In the genomic region with DNA sequence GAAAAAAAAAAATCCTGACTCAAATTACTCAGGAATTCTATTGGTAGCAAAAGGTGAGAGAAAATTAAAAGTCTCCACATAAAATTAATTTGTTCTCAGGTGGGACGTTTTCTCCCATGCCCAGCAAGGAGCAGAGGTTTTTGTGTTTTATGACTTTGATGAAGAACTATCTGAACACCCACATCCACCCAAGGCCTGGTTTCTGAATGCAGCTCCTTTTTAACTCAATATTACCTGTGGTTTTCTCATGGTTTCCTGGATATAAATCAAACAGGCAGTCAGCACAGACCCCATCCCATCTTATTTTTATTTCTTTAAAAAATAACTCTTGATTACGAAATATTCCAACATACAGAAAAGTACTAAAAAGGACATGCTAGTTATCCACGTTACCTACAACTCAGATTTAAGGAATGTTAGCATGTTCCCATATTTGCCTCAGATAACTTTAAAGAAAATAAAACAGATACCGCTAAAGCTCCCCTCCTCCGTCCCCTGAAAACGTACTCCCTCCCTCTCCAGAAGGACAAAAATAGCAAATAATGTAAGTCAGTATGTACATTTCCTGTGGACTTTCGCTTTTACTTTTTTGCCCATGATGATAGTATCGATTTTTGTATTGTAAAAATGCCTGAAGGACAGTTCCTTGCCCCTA, we compare ENCODE assay signal across 17 cellular contexts. TPM values are rescaled to one million over a fixed set of nuclear protein-coding genes. Genes with fewer than 3 reads are reported as not detected.
DNase-seq lines count a peak whose midpoint lies in the region; ATAC-seq and TF ChIP-seq lines count a peak whose summit lies in the region.
"Had no signal": no experiment of that assay in that cellular context is flagged by ENCODE, and none has a peak within 500 bp of the region (broad histone marks: within the 10 kb centered on the region; RNA-seq: fewer than 3 reads in every experiment).

No MANE protein-coding gene starts in this region.

- H3K4me3 ChIP-seq in ACC112 (ENCODE audit: low read depth, low read length): peak overlapping the region; percentile 63
- H3K4me3 ChIP-seq in HUES48 (ENCODE audit: low read depth, low read length): no peak overlapping the region
- H3K4me3 ChIP-seq in coronary artery: peak overlapping the region; percentile 29
- no peak overlapping the region for H3K4me3 ChIP-seq in mesendoderm (ENCODE audit: low read length)
- H3K4me3 ChIP-seq: thyroid gland had no signal

- TF ChIP-seq CTCF in coronary artery (IDR thresholded peaks at IDR 0.05) (no peak), mesothelial cell of epicardium (IDR thresholded peaks at IDR 0.05; ENCODE audit: unreplicated experiment) (no peak)

- peaks cover 9% of the 10 kb centered on the region for H3K36me3 Mint-ChIP-seq in mesothelial cell of epicardium
- H3K36me3 Mint-ChIP-seq: naive thymus-derived CD8-positive, alpha-beta T cell; T-cell had no signal

- no peak overlapping the region for H3K18ac ChIP-seq in mesendoderm (ENCODE audit: low read length)

- no peak overlapping the region for H2BK120ac ChIP-seq in mesendoderm (ENCODE audit: low read depth, low read length)

- H2AFZ ChIP-seq in ACC112 (ENCODE audit: low read length, unreplicated experiment): peak overlapping the region; percentile 37

- peaks cover 13% of the 10 kb centered on the region for H3K79me2 ChIP-seq in ACC112 (ENCODE audit: control insufficient read depth, insufficient read depth, low read length, unreplicated experiment)
- H3K79me2 ChIP-seq in mesendoderm (ENCODE audit: control insufficient read depth, insufficient read depth, low read length): no peaks in the 10 kb centered on the region

- H3K23ac ChIP-seq in mesendoderm (ENCODE audit: low read length): no peak overlapping the region

- peak overlapping the region; percentile 95 for H3K27ac Mint-ChIP-seq in mesothelial cell of epicardium
- H3K27ac Mint-ChIP-seq: T-cell had no signal

- ATAC-seq in GM21423 (IDR thresholded peaks at IDR 0.05; ENCODE audit: unreplicated experiment) (no peak), GM18909 (IDR thresholded peaks at IDR 0.05; ENCODE audit: poor library complexity, unreplicated experiment) (no peak)
- ATAC-seq: activated CD4-positive, CD25-positive, alpha-beta regulatory T cell treated with anti-CD3 and anti-CD28 coated beads, Interleukin-2, amount 50 U/mL, for 24 hours; T-cell had no signal

- H3K4me1 Mint-ChIP-seq in mesothelial cell of epicardium: peaks cover 72% of the 10 kb centered on the region

- H3K27ac ChIP-seq in ACC112 (ENCODE audit: low read depth, low read length): peak overlapping the region; percentile 56
- peak overlapping the region; percentile 82 for H3K27ac ChIP-seq in HUES48 (ENCODE audit: low read depth, low read length)
- H3K27ac ChIP-seq in coronary artery: no peak overlapping the region
- H3K27ac ChIP-seq in mesendoderm (ENCODE audit: low read depth, low read length): no peak overlapping the region

- no peaks in the 10 kb centered on the region for H3K27me3 Mint-ChIP-seq in mesothelial cell of epicardium (ENCODE audit: low read depth)
- H3K27me3 Mint-ChIP-seq: naive thymus-derived CD8-positive, alpha-beta T cell had no signal

- no peak overlapping the region for H4K5ac ChIP-seq in mesendoderm (ENCODE audit: low read length)

- no peak overlapping the region for H2BK5ac ChIP-seq in mesendoderm (ENCODE audit: low read length)

- H3K9me3 ChIP-seq in HUES48 (ENCODE audit: control insufficient read depth, insufficient read depth, low read length): no peaks in the 10 kb centered on the region
- H3K9me3 ChIP-seq: thyroid gland had no signal

- H3K56ac ChIP-seq in mesendoderm (ENCODE audit: low read length): no peak overlapping the region

- H3K27me3 ChIP-seq in ACC112 (ENCODE audit: insufficient read depth, low read length): no peaks in the 10 kb centered on the region
- H3K27me3 ChIP-seq in HUES48 (ENCODE audit: control insufficient read depth, insufficient read depth, low read length): no peaks in the 10 kb centered on the region
- H3K27me3 ChIP-seq in mesendoderm (ENCODE audit: insufficient read depth, low read length, poor library complexity): no peaks in the 10 kb centered on the region
- H3K27me3 ChIP-seq: thyroid gland had no signal

- H3K4ac ChIP-seq in mesendoderm (ENCODE audit: low read depth, low read length): no peak overlapping the region

- no peak overlapping the region for H2AK5ac ChIP-seq in mesendoderm (ENCODE audit: low read length)

- H4K8ac ChIP-seq in mesendoderm (ENCODE audit: low read depth, low read length): no peak overlapping the region

- H3K36me3 ChIP-seq in ACC112 (ENCODE audit: insufficient read depth, low read length): no peaks in the 10 kb centered on the region
- no peaks in the 10 kb centered on the region for H3K36me3 ChIP-seq in HUES48 (ENCODE audit: control insufficient read depth, insufficient read depth, low read length)
- no peaks in the 10 kb centered on the region for H3K36me3 ChIP-seq in mesendoderm (ENCODE audit: control insufficient read depth, insufficient read depth, low read length)
- H3K36me3 ChIP-seq: thyroid gland had no signal

- no CpG with 5 or more reads among the region's 8 CpGs for WGBS in mesendoderm (ENCODE audit: extremely low coverage, insufficient coverage, low lambda C conversion rate)

- H3K79me1 ChIP-seq in mesendoderm (ENCODE audit: low read length): no peaks in the 10 kb centered on the region

- H3K9ac ChIP-seq in HUES48 (ENCODE audit: low read depth, low read length) (no peak overlapping the region), mesendoderm (ENCODE audit: low read length) (no peak overlapping the region)

- H3K9me3 Mint-ChIP-seq in mesothelial cell of epicardium: no peaks in the 10 kb centered on the region
- H3K9me3 Mint-ChIP-seq: naive thymus-derived CD8-positive, alpha-beta T cell; T-cell had no signal

- no peak overlapping the region for H3K4me2 ChIP-seq in mesendoderm (ENCODE audit: low read length)

- H3K4me1 ChIP-seq in ACC112 (ENCODE audit: control insufficient read depth, insufficient read depth, low read length, unreplicated experiment): peaks cover 55% of the 10 kb centered on the region
- peaks cover 29% of the 10 kb centered on the region for H3K4me1 ChIP-seq in HUES48 (ENCODE audit: control insufficient read depth, insufficient read depth, low read length)
- no peaks in the 10 kb centered on the region for H3K4me1 ChIP-seq in mesendoderm (ENCODE audit: control insufficient read depth, low read depth, low read length)

- DNase-seq in coronary artery (ENCODE audit: low spot score): no peak
- no peak for DNase-seq in mesothelial cell of epicardium (ENCODE audit: low spot score in 2 of 2, unreplicated experiment in 2 of 2)
- no peak for DNase-seq in mesendoderm
- DNase-seq in SHP77 treated with DMSO at 0.1 percent for 48 hours (lab: John Stamatoyannopoulos, UW): no peak
- DNase-seq: activated naive CD4-positive, alpha-beta T cell; COR-L47; GDM1; naive thymus-derived CD8-positive, alpha-beta T cell; right cardiac atrium; stimulated activated CD4-positive, alpha-beta T cell treated with anti-CD3 and anti-CD28 coated beads, Interleukin-4, amount 100 ng/mL, for 1 hour; T-cell; thyroid gland had no signal

- H3K4me3 Mint-ChIP-seq in mesothelial cell of epicardium: peak overlapping the region; percentile 22

- H2BK15ac ChIP-seq in mesendoderm (replicated peaks; ENCODE audit: low read depth): no peak overlapping the region

RNA-seq across cellular contexts. Expression of gene GLI3, which starts 43.4 kb away (rescaled TPM):
- total RNA-seq in mesothelial cell of epicardium: 122 to 126 TPM (median 122 TPM) in 3 replicates
- 2.9 TPM for polyA plus RNA-seq in mesendoderm (2013, experiment 1 of 2)
- 3.2 TPM for polyA plus RNA-seq in mesendoderm (2013, experiment 2 of 2)
- total RNA-seq: naive thymus-derived CD8-positive, alpha-beta T cell had no signal
- polyA plus RNA-seq: naive thymus-derived CD8-positive, alpha-beta T cell had no signal

Comparison
In these comparisons a context has a peak if more than half of its experiments do, and no peak if none do; other contexts are left out.
1. H3K27ac ChIP-seq: peak in ACC112 (single experiment) and HUES48 (single experiment); none in coronary artery (0 of 2) and mesendoderm (single experiment).
2. H3K4me3 ChIP-seq: peak in ACC112 (single experiment) and coronary artery (single experiment); none in HUES48 (single experiment) and mesendoderm (single experiment).